In genomic region chr1:153922838-153923652, GRCh38 we compare ENCODE assay signal across 8 cellular contexts. TPM values are rescaled to one million over a fixed set of nuclear protein-coding genes. Genes with fewer than 3 reads are reported as not detected.
A peak's percentile ranks its signal among the peaks of the same experiment; 100 is the strongest.
DNase-seq lines count a peak whose midpoint lies in the region; ATAC-seq and TF ChIP-seq lines count a peak whose summit lies in the region.

Gene GATAD2B (minus strand): TSS chr1:153922972. CDS start chr1:153828347, 94,625 bp downstream.

- peaks cover 37% of the 10 kb centered on the region for H4K20me1 ChIP-seq in SK-N-SH (ENCODE audit: insufficient read depth)

- H3K4me1 ChIP-seq in SK-N-SH (ENCODE audit: control insufficient read depth in 1 of 2, insufficient read depth in 2 of 2, low read depth in 1 of 2, low read length in 1 of 2), result peaks cover 17 to 24% of the 10 kb centered on the region in 2 experiments

- H3K27ac ChIP-seq in SK-N-SH (ENCODE audit: low read depth in 2 of 2, low read length in 1 of 2), result peak within 1 kb of the TSS; percentile 85 to 95
- peak within 1 kb of the TSS; percentile 91 for H3K27ac ChIP-seq in temporal lobe (ENCODE audit: low read depth, low read length)

- CTCF ChIA-PET in SK-N-SH (lab: Yijun Ruan, JAX), result interaction anchor here (0.7 to 2.5 kb wide), 15 partner anchors 9 to 825 kb away, joined by 3 to 15 read pairs (median 3); partner anchors contain the start of genes CREB3L4, DENND4B and RAB13

- peaks cover 12% of the 10 kb centered on the region for H3F3A ChIP-seq in SK-N-SH (replicated peaks; ENCODE audit: insufficient read depth)

- TF ChIP-seq RAD21 in SK-N-SH (IDR thresholded peaks at IDR 0.05; ENCODE audit: low read length), result peak; percentile 41

- DNase-seq in GM04504 (ENCODE audit: low read depth), result peak; percentile 100
- peak; percentile 100 for DNase-seq in NCI-H1048 (lab: John Stamatoyannopoulos, UW)
- peak; percentile 96 for DNase-seq in SK-N-SH
- peak; percentile 99 for DNase-seq in activated naive CD4-positive, alpha-beta T cell treated with anti-CD3 and anti-CD28 coated beads, Interleukin-2, amount 50 U/mL, for 16 hours
- DNase-seq in glomerular endothelial cell (ENCODE audit: extremely low read depth, low read depth, low spot score), result peak; percentile 98
- DNase-seq in occipital lobe (lab: John Stamatoyannopoulos, UW), result peak; percentile 98

- POLR2A ChIA-PET in SK-N-SH (lab: Yijun Ruan, JAX), result interaction anchor here (0.5 to 1.9 kb wide), 13 partner anchors 20 to 297 kb away, joined by 3 to 8 read pairs (median 4); partner anchors contain the start of genes CREB3L4, CRTC2, JTB and RAB13

- peak within 1 kb of the TSS; percentile 92 for H3K4me2 ChIP-seq in SK-N-SH

- H3K27me3 ChIP-seq in SK-N-SH (ENCODE audit: insufficient read depth), result no peaks in the 10 kb centered on the region

- peak; percentile 92 for ATAC-seq in HG02571 (IDR thresholded peaks at IDR 0.05; ENCODE audit: unreplicated experiment)

- 0% methylated on average over 36 of the region's 61 CpGs for WGBS in SK-N-SH (ENCODE audit: low lambda C conversion rate)

- TF ChIP-seq EP300 in SK-N-SH (IDR thresholded peaks at IDR 0.05; ENCODE audit: borderline replicate concordance in 1 of 2, low read depth in 1 of 2, low read length in 1 of 2), result 0 out of 4 replicates have a peak, but pooled peaks of 1 of the 2 experiments have one; percentile 20

- H3K4me3 ChIP-seq in SK-N-SH (ENCODE audit: low read depth in 2 of 2, low read length in 1 of 2), result peak within 1 kb of the TSS; percentile 74 to 90

- TF ChIP-seq CTCF in SK-N-SH (IDR thresholded peaks at IDR 0.05), result no peak

- peak within 1 kb of the TSS; percentile 93 for H2AFZ ChIP-seq in SK-N-SH (ENCODE audit: low read depth)

- peak within 1 kb of the TSS; percentile 96 for H3K9ac ChIP-seq in SK-N-SH

- H3K9me3 ChIP-seq in SK-N-SH, result no peaks in the 10 kb centered on the region

- peaks cover 0 to 12% of the 10 kb centered on the region in 2 experiments for H3K36me3 ChIP-seq in SK-N-SH (replicated peaks in 1 of 2; ENCODE audit: control insufficient read depth in 1 of 2, insufficient read depth in 2 of 2, low read length in 1 of 2)

- H3K9me2 ChIP-seq in SK-N-SH, result no peaks in the 10 kb centered on the region

- H3K79me2 ChIP-seq in SK-N-SH (ENCODE audit: insufficient read depth), result peaks cover 54% of the 10 kb centered on the region

TF ChIP-seq in SK-N-SH, 30 proteins besides CTCF, POLR2A, EP300 and RAD21 (continues in another document):
- peak; percentile 90 for TF ChIP-seq POLR2AphosphoS5 (IDR thresholded peaks at IDR 0.05; ENCODE audit: low read depth, low read length)
- no peak; the same call in 1 of the 2 replicates for TF ChIP-seq REST (IDR thresholded peaks at IDR 0.05; ENCODE audit: low read depth, low read length)
- peak; percentile 96 for TF ChIP-seq CHD2 (IDR thresholded peaks at IDR 0.05; ENCODE audit: low read length, partially characterized antibody)
- no peak for TF ChIP-seq NRF1 (IDR thresholded peaks at IDR 0.05; ENCODE audit: low read depth, low read length)
- no peak for TF ChIP-seq USF2 (IDR thresholded peaks at IDR 0.05; ENCODE audit: borderline replicate concordance, low read depth, low read length)
- no peak for TF ChIP-seq FOSL2 (IDR thresholded peaks at IDR 0.05; ENCODE audit: borderline replicate concordance, low read depth)
- TF ChIP-seq GABPA (IDR thresholded peaks at IDR 0.05; ENCODE audit: low read depth), result no peak
- no peak for TF ChIP-seq TCF12 (IDR thresholded peaks at IDR 0.05)
- no peak for TF ChIP-seq GATA2 (CRISPR knock-in tag; IDR thresholded peaks at IDR 0.05)
- TF ChIP-seq SMC3 (IDR thresholded peaks at IDR 0.05; ENCODE audit: low read depth, low read length), result no peak
- no peak; the same call in none of the 2 replicates for TF ChIP-seq SIN3A (IDR thresholded peaks at IDR 0.05; ENCODE audit: borderline replicate concordance, low read depth, low read length)
- TF ChIP-seq MXI1 (IDR thresholded peaks at IDR 0.05; ENCODE audit: low read depth, low read length), result peak; percentile 70
- TF ChIP-seq ELF1 (IDR thresholded peaks at IDR 0.05), result peak; percentile 8; the same call in 1 of the 2 replicates
- no peak for TF ChIP-seq MEF2A (IDR thresholded peaks at IDR 0.05; ENCODE audit: borderline replicate concordance, low read depth)
- no peak for TF ChIP-seq FOXJ3 (CRISPR knock-in tag; IDR thresholded peaks at IDR 0.05)
- peak; percentile 56; the same call in 1 of the 2 replicates for TF ChIP-seq MAX (IDR thresholded peaks at IDR 0.05; ENCODE audit: low read depth)
- TF ChIP-seq EZH2phosphoT487 (IDR thresholded peaks at IDR 0.05; ENCODE audit: borderline replicate concordance, low read depth), result no peak
- TF ChIP-seq YY1 (IDR thresholded peaks at IDR 0.05; ENCODE audit: low read depth), result peak; percentile 83
- no peak for TF ChIP-seq ZBTB33 (IDR thresholded peaks at IDR 0.05; ENCODE audit: borderline replicate concordance, low read depth)
- TF ChIP-seq TEAD4 (IDR thresholded peaks at IDR 0.05; ENCODE audit: borderline replicate concordance, insufficient read depth), result no peak
- no peak for TF ChIP-seq RCOR1 (IDR thresholded peaks at IDR 0.05; ENCODE audit: low read length)
- TF ChIP-seq TAF1 (IDR thresholded peaks at IDR 0.05; ENCODE audit: borderline replicate concordance, low read depth, low read length), result peak; percentile 81
- TF ChIP-seq NFIC (IDR thresholded peaks at IDR 0.05; ENCODE audit: borderline replicate concordance), result no peak; the same call in 1 of the 2 replicates
- TF ChIP-seq USF1 (IDR thresholded peaks at IDR 0.05; ENCODE audit: borderline replicate concordance, low read depth), result no peak

RNA-seq across cellular contexts. Expression of gene GATAD2B, which starts in this region (rescaled TPM):
- polyA plus RNA-seq in SK-N-SH (2012; rRNA removed), result 2.7 and 2.8 TPM in 2 replicates
- 2.9 and 4.0 TPM in 2 replicates for polyA plus RNA-seq in SK-N-SH (2012; cell fraction: cytosol; rRNA removed)
- polyA plus RNA-seq in SK-N-SH (2012; cell fraction: nucleus; rRNA removed), result 5.9 and 8.3 TPM in 2 replicates
- total RNA-seq in glomerular endothelial cell (14.7 and 23.9 TPM in 2 replicates), occipital lobe (18.2 TPM), temporal lobe (26.6 TPM)

Comparison
In these comparisons a context has a peak if more than half of its experiments do, and no peak if none do; other contexts are left out.
1. Peak in every context shown above with its lines: DNase-seq, ATAC-seq, H3K4me3 ChIP-seq and H3K27ac ChIP-seq.